8 cellular contexts compared by ENCODE assay signal in the genomic region with DNA sequence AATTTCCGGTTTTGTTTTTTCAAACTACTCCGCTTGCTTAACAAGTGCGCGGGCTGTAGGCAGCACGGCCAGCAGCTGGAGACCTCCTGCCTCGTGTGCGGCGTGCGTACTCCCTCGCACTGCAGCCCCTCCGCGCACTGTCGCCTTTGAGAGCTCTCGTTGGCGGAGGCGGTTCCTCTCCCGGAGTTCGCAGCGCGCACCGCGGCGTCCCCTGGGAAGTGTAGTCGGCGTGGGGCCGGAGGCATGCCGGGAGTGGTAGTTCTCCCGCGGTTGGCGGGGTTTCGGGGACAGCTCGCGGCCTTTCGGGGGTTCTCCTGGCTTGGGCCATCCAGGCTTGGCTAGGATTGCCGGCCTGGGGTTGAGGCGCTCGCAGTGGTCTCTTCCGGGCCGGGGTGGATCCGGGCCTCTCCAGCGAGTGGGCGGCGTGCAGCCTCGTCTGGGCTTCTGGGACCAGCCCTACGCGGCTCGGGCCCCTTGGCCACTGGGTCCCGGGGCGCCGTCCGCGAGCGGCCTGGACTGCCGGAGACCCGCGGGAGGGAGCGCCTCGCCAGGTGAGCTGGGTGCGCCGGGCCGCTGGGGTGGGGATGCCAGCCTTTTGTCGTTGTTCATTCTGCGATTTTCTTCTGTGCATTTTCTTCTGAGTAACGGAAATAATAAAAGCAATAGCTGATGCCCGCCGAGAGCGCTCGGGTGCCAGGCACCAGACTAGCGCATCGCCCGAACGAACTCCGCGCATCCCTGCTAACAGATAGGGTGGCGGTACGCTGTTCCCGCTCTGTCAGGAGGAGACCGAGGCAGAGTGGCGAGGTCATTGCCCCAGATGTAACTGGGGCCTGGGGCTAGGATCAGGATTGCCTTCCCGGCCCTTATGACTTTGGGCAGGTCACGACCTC. TPM values are rescaled to one million over a fixed set of nuclear protein-coding genes. Genes with fewer than 3 reads are reported as not detected.
DNase-seq lines count a peak whose midpoint lies in the region; ATAC-seq lines count a peak whose summit lies in the region.

A gene (plus strand): TSS at position 258 of the 893 bp plus-strand sequence. CDS start 1,696 bp downstream, outside the sequence.

- peaks cover 32 to 62% of the 10 kb centered on the region in 2 donors for H3K36me3 Mint-ChIP-seq in activated naive CD4-positive, alpha-beta T cell treated with anti-CD3 and anti-CD28 coated beads, Interleukin-2, amount 50 U/mL, for 72 hours

- peak within 1 kb of the TSS; percentile 81 for H3K4me3 ChIP-seq in SJCRH30
- peak within 1 kb of the TSS; percentile 63 for H3K4me3 ChIP-seq in neuron (ENCODE audit: low read length)

- peaks cover 3 to 41% of the 10 kb centered on the region in 2 donors for H3K9me3 Mint-ChIP-seq in activated naive CD4-positive, alpha-beta T cell treated with anti-CD3 and anti-CD28 coated beads, Interleukin-2, amount 50 U/mL, for 72 hours

- H3K9me3 ChIP-seq in SJCRH30 (replicated peaks) = peaks cover 3% of the 10 kb centered on the region; the same call in 1 of the 2 replicates
- peaks cover 36% of the 10 kb centered on the region for H3K9me3 ChIP-seq in neuron (ENCODE audit: low read length)

- peak within 1 kb of the TSS; percentile 68 for H3K27ac ChIP-seq in SJCRH30

- no peaks in the 10 kb centered on the region for H3K4me1 ChIP-seq in SJCRH30
- H3K4me1 ChIP-seq in neuron (ENCODE audit: insufficient read depth, low read length) = peaks cover 8% of the 10 kb centered on the region

- DNase-seq in COR-L47 (lab: John Stamatoyannopoulos, UW) (peak; percentile 8), SJCRH30 (peak; percentile 93 to 94), germinal center (ENCODE audit: low spot score) (peak; percentile 88), NCI-H1694 (lab: John Stamatoyannopoulos, UW) (no peak)
- DNase-seq in activated naive CD4-positive, alpha-beta T cell treated with anti-CD3 and anti-CD28 coated beads, Interleukin-2, amount 50 U/mL, for 72 hours (ENCODE audit: low spot score in 2 of 2) = peak; percentile 82 to 85
- DNase-seq in stimulated activated naive CD8-positive, alpha-beta T cell treated with anti-CD3 and anti-CD28 coated beads, Interleukin-15, Interleukin-2, amounts not matched to agents 100 U/mL and 50 U/mL, for 24 hours = peak; percentile 88

- ATAC-seq in HG02938 (IDR thresholded peaks at IDR 0.05; ENCODE audit: unreplicated experiment) = peak; percentile 76
- peak; percentile 96 to 98 for ATAC-seq in activated naive CD4-positive, alpha-beta T cell treated with anti-CD3 and anti-CD28 coated beads, Interleukin-2, amount 50 U/mL, for 72 hours
- peak; percentile 98 for ATAC-seq in stimulated activated naive CD8-positive, alpha-beta T cell treated with anti-CD3 and anti-CD28 coated beads, Interleukin-15, Interleukin-2, amounts not matched to agents 100 U/mL and 50 U/mL, for 24 hours

- no peaks in the 10 kb centered on the region for H3K27me3 ChIP-seq in SJCRH30
- H3K27me3 ChIP-seq in neuron (ENCODE audit: insufficient read depth, low read length) = no peaks in the 10 kb centered on the region

- peak within 1 kb of the TSS; percentile 64 for H2AFZ ChIP-seq in neuron (ENCODE audit: low read depth, low read length)

- peak within 1 kb of the TSS; percentile 81 to 86 for H3K27ac Mint-ChIP-seq in activated naive CD4-positive, alpha-beta T cell treated with anti-CD3 and anti-CD28 coated beads, Interleukin-2, amount 50 U/mL, for 72 hours

- peaks cover 19% of the 10 kb centered on the region for H3K36me3 ChIP-seq in SJCRH30
- H3K36me3 ChIP-seq in neuron (ENCODE audit: insufficient read depth, low read length) = peaks cover 27% of the 10 kb centered on the region

RNA-seq across cellular contexts. Expression of the gene that starts here (rescaled TPM):
- total RNA-seq in SJCRH30 (2014; rRNA removed; shearing (Covaris generic)) = 14.9 and 15.8 TPM in 2 replicates
- total RNA-seq in activated naive CD4-positive, alpha-beta T cell treated with anti-CD3 and anti-CD28 coated beads, Interleukin-2, amount 50 U/mL, for 72 hours = 1 to 10 TPM; 2.8 to 6.9 TPM
